Comparison of ENCODE assay signal across 31 cellular contexts in genomic region chr3:59496250-59496649, GRCh38.
"Had no signal": no experiment of that assay in that cellular context is flagged by ENCODE, and none has a peak within 500 bp of the region (broad histone marks: within the 10 kb centered on the region; RNA-seq: fewer than 3 reads in every experiment).

No MANE protein-coding gene starts in this region.

- H3K9me3 ChIP-seq: MG63, SJSA1, SK-N-SH had no signal

- H3K4me1 ChIP-seq: SJSA1 had no signal

- H3K4me2 ChIP-seq: PC-9, SK-N-SH had no signal

- H3K36me3 ChIP-seq: MG63, SJSA1 had no signal

- ATAC-seq: Panc1 had no signal

- H3K27me3 ChIP-seq: MG63, SJSA1 had no signal

- DNase-seq: MG63, NCI-H1048, NCI-H1092 treated with DMSO at 0.1 percent for 48 hours, NCI-H1105 treated with DMSO at 0.1 percent for 48 hours, NCI-H1417, NCI-H1436, NCI-H146, NCI-H1694, NCI-H187, NCI-H1930, NCI-H2029 treated with DMSO at 0.1 percent for 48 hours, NCI-H2081 treated with DMSO at 0.1 percent for 48 hours, NCI-H2107, NCI-H2171, NCI-H226, NCI-H446 treated with DMSO at 0.1 percent for 48 hours, NCI-H510A, NCI-H524, NCI-H526, NCI-H69, NCI-H748 treated with DMSO at 0.1 percent for 48 hours, NCI-H82, PC-9, Right ventricle myocardium superior, SHP77 treated with DMSO at 0.1 percent for 48 hours, SK-N-SH, SW 1271, T-helper 1 cell had no signal

- H3K9ac ChIP-seq: SK-N-SH had no signal

- FAIRE-seq: RCC 7860 had no signal

- H3K4me3 ChIP-seq: MG63, PC-9, SJSA1 had no signal

- H3K27ac ChIP-seq: PC-9, SJSA1 had no signal

- H2AFZ ChIP-seq: PC-9 had no signal
